Comparison of ENCODE assay signal across 9 cellular contexts in genomic region chr12:27861428-27862167, GRCh38.
DNase-seq lines count a peak whose midpoint lies in the region; ATAC-seq lines count a peak whose summit lies in the region.
"Had no signal": no experiment of that assay in that cellular context is flagged by ENCODE, and none has a peak within 500 bp of the region (broad histone marks: within the 10 kb centered on the region; RNA-seq: fewer than 3 reads in every experiment).

No MANE protein-coding gene starts in this region.

- intact Hi-C loops in left ventricle myocardium superior (cut with micrococcal nuclease), result no loop called here

- DNase-seq in left ventricle myocardium superior (peak; percentile 78), CD1c-positive myeloid dendritic cell (ENCODE audit: extremely low spot score) (no peak), HK-2 (ENCODE audit: unreplicated experiment) (no peak)
- no peak for DNase-seq in NK-92 treated with Interleukin-12 subunit alpha and Interleukin-12 subunit beta, amount 100 ng/mL, for 24 hours (lab: John Stamatoyannopoulos, UW)
- DNase-seq: DMS79 treated with DMSO at 0.1 percent for 48 hours had no signal

- ATAC-seq in GM18498 (IDR thresholded peaks at IDR 0.05; ENCODE audit: unreplicated experiment), result peak; percentile 94
- peak; percentile 94 for ATAC-seq in GM21515 (IDR thresholded peaks at IDR 0.05; ENCODE audit: unreplicated experiment)
- peak; percentile 84 for ATAC-seq in HG03565 (IDR thresholded peaks at IDR 0.05; ENCODE audit: unreplicated experiment)
- ATAC-seq in left ventricle myocardium superior, result peak; percentile 92
- no peak for ATAC-seq in HG03025 (IDR thresholded peaks at IDR 0.05; ENCODE audit: low FRiP score, unreplicated experiment)
